Comparison of ENCODE assay signal across 1 cellular context in the genomic region with DNA sequence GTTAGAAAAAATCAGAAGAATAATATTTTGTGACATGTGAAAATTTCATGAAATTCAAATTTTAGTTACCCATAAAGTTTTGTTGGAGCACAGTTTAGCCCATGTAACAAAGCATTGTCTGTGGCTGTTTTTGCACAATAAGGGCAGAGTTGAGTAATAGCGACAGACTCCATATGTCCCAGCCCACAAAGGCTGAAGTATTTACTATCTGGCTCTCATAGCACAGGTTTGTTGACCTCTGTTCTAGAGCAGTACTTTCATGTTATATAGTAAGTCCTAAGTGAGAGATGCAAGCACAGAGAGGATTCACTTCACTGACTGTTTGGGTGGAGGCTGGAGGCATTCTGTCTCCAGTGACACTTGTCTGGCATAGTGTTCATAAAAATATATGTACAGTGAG.
TF ChIP-seq lines count a peak whose summit lies in the region.

No MANE protein-coding gene starts in this region.

TF ChIP-seq in HepG2, 621 proteins besides CTCF, POLR2A, EP300 and RAD21 (continued from another document and continues in another):
- TF ChIP-seq HOMEZ (CRISPR knock-in tag; IDR thresholded peaks at IDR 0.05; ENCODE audit: low read depth): peak; percentile 84
- no peak for TF ChIP-seq HIVEP1 (CRISPR knock-in tag; IDR thresholded peaks at IDR 0.05)
- TF ChIP-seq KLF6 (CRISPR knock-in tag; IDR thresholded peaks at IDR 0.05): peak; percentile 44; the same call in 1 of the 2 replicates
- peak; percentile 66 for TF ChIP-seq TBL1XR1 (IDR thresholded peaks at IDR 0.05; ENCODE audit: borderline replicate concordance, low read length, partially characterized antibody)
- TF ChIP-seq MZF1 (CRISPR knock-in tag; IDR thresholded peaks at IDR 0.05; ENCODE audit: borderline replicate concordance): no peak
- peak; percentile 12; the same call in 1 of the 2 replicates for TF ChIP-seq ETV5 (CRISPR knock-in tag; IDR thresholded peaks at IDR 0.05; ENCODE audit: borderline replicate concordance)
- TF ChIP-seq ZNF138 (CRISPR knock-in tag; IDR thresholded peaks at IDR 0.05; ENCODE audit: low read depth): no peak
- TF ChIP-seq ZEB1 (IDR thresholded peaks at IDR 0.05; ENCODE audit: insufficient replicate concordance, low read depth): peak; percentile 58
- TF ChIP-seq, protein P1, sequence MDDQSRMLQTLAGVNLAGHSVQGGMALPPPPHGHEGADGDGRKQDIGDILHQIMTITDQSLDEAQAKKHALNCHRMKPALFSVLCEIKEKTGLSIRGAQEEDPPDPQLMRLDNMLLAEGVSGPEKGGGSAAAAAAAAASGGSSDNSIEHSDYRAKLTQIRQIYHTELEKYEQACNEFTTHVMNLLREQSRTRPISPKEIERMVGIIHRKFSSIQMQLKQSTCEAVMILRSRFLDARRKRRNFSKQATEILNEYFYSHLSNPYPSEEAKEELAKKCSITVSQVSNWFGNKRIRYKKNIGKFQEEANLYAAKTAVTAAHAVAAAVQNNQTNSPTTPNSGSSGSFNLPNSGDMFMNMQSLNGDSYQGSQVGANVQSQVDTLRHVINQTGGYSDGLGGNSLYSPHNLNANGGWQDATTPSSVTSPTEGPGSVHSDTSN (CRISPR knock-in tag; IDR thresholded peaks at IDR 0.05; ENCODE audit: borderline replicate concordance): no peak
- peak; percentile 79 for TF ChIP-seq PHF21A (CRISPR knock-in tag; IDR thresholded peaks at IDR 0.05)
- peak; percentile 97 for TF ChIP-seq RXRB (CRISPR knock-in tag; IDR thresholded peaks at IDR 0.05; ENCODE audit: borderline replicate concordance)
- no peak for TF ChIP-seq ZNF484 (CRISPR knock-in tag; IDR thresholded peaks at IDR 0.05; ENCODE audit: borderline replicate concordance, low read depth)
- TF ChIP-seq SALL1 (CRISPR knock-in tag; IDR thresholded peaks at IDR 0.05): peak; percentile 67; the same call in 1 of the 2 replicates
- no peak for TF ChIP-seq ZNF776 (CRISPR knock-in tag; IDR thresholded peaks at IDR 0.05)
- 0 out of 2 replicates have a peak, but pooled peaks have one; percentile 10 for TF ChIP-seq MIXL1 (CRISPR knock-in tag; IDR thresholded peaks at IDR 0.05)
- TF ChIP-seq POGZ (CRISPR knock-in tag; IDR thresholded peaks at IDR 0.05): peak; percentile 91
- TF ChIP-seq RCOR2 (CRISPR knock-in tag; IDR thresholded peaks at IDR 0.05): peak; percentile 86; the same call in 1 of the 2 replicates
- 0 out of 2 replicates have a peak, but pooled peaks have one; percentile 37 for TF ChIP-seq GATA4 (IDR thresholded peaks at IDR 0.05; ENCODE audit: borderline replicate concordance, low read depth)
- TF ChIP-seq LCORL (IDR thresholded peaks at IDR 0.05): no peak
- TF ChIP-seq LCORL (CRISPR knock-in tag; IDR thresholded peaks at IDR 0.05): peak; percentile 76; the same call in 1 of the 2 replicates
- TF ChIP-seq GPN1 (CRISPR knock-in tag; IDR thresholded peaks at IDR 0.05; ENCODE audit: borderline replicate concordance): no peak
- peak; percentile 49; the same call in 1 of the 2 replicates for TF ChIP-seq PITX1 (CRISPR knock-in tag; IDR thresholded peaks at IDR 0.05)
- no peak for TF ChIP-seq HMGXB4 (CRISPR knock-in tag; IDR thresholded peaks at IDR 0.05; ENCODE audit: borderline replicate concordance in 1 of 2, low read depth in 1 of 2)
- TF ChIP-seq, protein P2, sequence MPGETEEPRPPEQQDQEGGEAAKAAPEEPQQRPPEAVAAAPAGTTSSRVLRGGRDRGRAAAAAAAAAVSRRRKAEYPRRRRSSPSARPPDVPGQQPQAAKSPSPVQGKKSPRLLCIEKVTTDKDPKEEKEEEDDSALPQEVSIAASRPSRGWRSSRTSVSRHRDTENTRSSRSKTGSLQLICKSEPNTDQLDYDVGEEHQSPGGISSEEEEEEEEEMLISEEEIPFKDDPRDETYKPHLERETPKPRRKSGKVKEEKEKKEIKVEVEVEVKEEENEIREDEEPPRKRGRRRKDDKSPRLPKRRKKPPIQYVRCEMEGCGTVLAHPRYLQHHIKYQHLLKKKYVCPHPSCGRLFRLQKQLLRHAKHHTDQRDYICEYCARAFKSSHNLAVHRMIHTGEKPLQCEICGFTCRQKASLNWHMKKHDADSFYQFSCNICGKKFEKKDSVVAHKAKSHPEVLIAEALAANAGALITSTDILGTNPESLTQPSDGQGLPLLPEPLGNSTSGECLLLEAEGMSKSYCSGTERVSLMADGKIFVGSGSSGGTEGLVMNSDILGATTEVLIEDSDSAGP (CRISPR knock-in tag; IDR thresholded peaks at IDR 0.05; ENCODE audit: borderline replicate concordance): no peak
- peak; percentile 57; the same call in 1 of the 2 replicates for TF ChIP-seq HBP1 (CRISPR knock-in tag; IDR thresholded peaks at IDR 0.05; ENCODE audit: low read depth)
- TF ChIP-seq ADNP (CRISPR knock-in tag; IDR thresholded peaks at IDR 0.05): no peak
- 0 out of 2 replicates have a peak, but pooled peaks have one; percentile 50 for TF ChIP-seq ZNF335 (CRISPR knock-in tag; IDR thresholded peaks at IDR 0.05)
- no peak for TF ChIP-seq RBFOX2 (IDR thresholded peaks at IDR 0.05; ENCODE audit: low read depth, low read length)
- no peak for TF ChIP-seq TAF1 (CRISPR knock-in tag; IDR thresholded peaks at IDR 0.05)
- peak; percentile 50; the same call in 1 of the 2 replicates for TF ChIP-seq TBX2 (CRISPR knock-in tag; IDR thresholded peaks at IDR 0.05; ENCODE audit: borderline replicate concordance)
- TF ChIP-seq UBTF (CRISPR knock-in tag; IDR thresholded peaks at IDR 0.05): peak; percentile 33; the same call in 1 of the 2 replicates
- TF ChIP-seq ZNF740 (CRISPR knock-in tag; IDR thresholded peaks at IDR 0.05): no peak
- TF ChIP-seq, protein P3, sequence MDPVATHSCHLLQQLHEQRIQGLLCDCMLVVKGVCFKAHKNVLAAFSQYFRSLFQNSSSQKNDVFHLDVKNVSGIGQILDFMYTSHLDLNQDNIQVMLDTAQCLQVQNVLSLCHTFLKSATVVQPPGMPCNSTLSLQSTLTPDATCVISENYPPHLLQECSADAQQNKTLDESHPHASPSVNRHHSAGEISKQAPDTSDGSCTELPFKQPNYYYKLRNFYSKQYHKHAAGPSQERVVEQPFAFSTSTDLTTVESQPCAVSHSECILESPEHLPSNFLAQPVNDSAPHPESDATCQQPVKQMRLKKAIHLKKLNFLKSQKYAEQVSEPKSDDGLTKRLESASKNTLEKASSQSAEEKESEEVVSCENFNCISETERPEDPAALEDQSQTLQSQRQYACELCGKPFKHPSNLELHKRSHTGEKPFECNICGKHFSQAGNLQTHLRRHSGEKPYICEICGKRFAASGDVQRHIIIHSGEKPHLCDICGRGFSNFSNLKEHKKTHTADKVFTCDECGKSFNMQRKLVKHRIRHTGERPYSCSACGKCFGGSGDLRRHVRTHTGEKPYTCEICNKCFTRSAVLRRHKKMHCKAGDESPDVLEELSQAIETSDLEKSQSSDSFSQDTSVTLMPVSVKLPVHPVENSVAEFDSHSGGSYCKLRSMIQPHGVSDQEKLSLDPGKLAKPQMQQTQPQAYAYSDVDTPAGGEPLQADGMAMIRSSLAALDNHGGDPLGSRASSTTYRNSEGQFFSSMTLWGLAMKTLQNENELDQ (CRISPR knock-in tag; IDR thresholded peaks at IDR 0.05; ENCODE audit: borderline replicate concordance): no peak
- TF ChIP-seq, protein P4, sequence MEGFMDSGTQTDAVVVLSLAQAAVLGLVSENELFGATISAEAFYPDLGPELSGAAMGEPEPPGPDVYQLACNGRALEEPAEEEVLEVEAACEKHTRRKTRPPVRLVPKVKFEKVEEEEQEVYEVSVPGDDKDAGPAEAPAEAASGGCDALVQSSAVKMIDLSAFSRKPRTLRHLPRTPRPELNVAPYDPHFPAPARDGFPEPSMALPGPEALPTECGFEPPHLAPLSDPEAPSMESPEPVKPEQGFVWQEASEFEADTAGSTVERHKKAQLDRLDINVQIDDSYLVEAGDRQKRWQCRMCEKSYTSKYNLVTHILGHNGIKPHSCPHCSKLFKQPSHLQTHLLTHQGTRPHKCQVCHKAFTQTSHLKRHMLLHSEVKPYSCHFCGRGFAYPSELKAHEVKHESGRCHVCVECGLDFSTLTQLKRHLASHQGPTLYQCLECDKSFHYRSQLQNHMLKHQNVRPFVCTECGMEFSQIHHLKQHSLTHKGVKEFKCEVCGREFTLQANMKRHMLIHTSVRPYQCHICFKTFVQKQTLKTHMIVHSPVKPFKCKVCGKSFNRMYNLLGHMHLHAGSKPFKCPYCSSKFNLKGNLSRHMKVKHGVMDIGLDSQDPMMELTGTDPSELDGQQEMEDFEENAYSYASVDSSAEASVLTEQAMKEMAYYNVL (CRISPR knock-in tag; IDR thresholded peaks at IDR 0.05; ENCODE audit: borderline replicate concordance): 0 out of 2 replicates have a peak, but pooled peaks have one; percentile 44
- no peak for TF ChIP-seq ZNF232 (CRISPR knock-in tag; IDR thresholded peaks at IDR 0.05; ENCODE audit: borderline replicate concordance)
- peak; percentile 92 for TF ChIP-seq ISL2 (CRISPR knock-in tag; IDR thresholded peaks at IDR 0.05)
- TF ChIP-seq ZBTB33 (CRISPR knock-in tag; IDR thresholded peaks at IDR 0.05): peak; percentile 53; the same call in 1 of the 2 replicates
- TF ChIP-seq HMG20B (CRISPR knock-in tag; conservative IDR thresholded peaks at IDR 0.05): peak; percentile 91
- TF ChIP-seq HDAC2 (CRISPR knock-in tag; IDR thresholded peaks at IDR 0.05): peak; percentile 86; the same call in 1 of the 2 replicates
- peak; percentile 84 for TF ChIP-seq TGIF2 (CRISPR knock-in tag; IDR thresholded peaks at IDR 0.05)
- TF ChIP-seq PPARG (CRISPR knock-in tag; conservative IDR thresholded peaks at IDR 0.05): peak; percentile 96
- TF ChIP-seq SIN3B (IDR thresholded peaks at IDR 0.05; ENCODE audit: low read length): no peak
- peak; percentile 89; the same call in 1 of the 2 replicates for TF ChIP-seq FOXJ3 (CRISPR knock-in tag; IDR thresholded peaks at IDR 0.05; ENCODE audit: borderline replicate concordance)
